8 cellular contexts compared by ENCODE assay signal in genomic region chr7:155457544-155458316, GRCh38. TPM values are rescaled to one million over a fixed set of nuclear protein-coding genes. Genes with fewer than 3 reads are reported as not detected.
A peak's percentile ranks its signal among the peaks of the same experiment; 100 is the strongest.
DNase-seq lines count a peak whose midpoint lies in the region; ATAC-seq and TF ChIP-seq lines count a peak whose summit lies in the region.

EN2 (plus strand) TSS chr7:155458129; CDS start chr7:155458378, 249 bp downstream.

- in situ Hi-C loops in mammary epithelial cell (cut with MboI; ENCODE audit: low sequenced_read_pairs in 2 of 2) = no loop called here

- no peaks in the 10 kb centered on the region for H3K79me2 ChIP-seq in mammary epithelial cell (ENCODE audit: insufficient read depth, low read length)

- H3K27me3 Mint-ChIP-seq in stimulated activated naive CD8-positive, alpha-beta T cell treated with anti-CD3 and anti-CD28 coated beads, Interleukin-15, Interleukin-2, amounts not matched to agents 100 ng/mL and 50 ng/mL, for 24 hours = peaks cover 74% of the 10 kb centered on the region
- H3K27me3 Mint-ChIP-seq in mesothelial cell of epicardium (ENCODE audit: low read depth) = peaks cover 89% of the 10 kb centered on the region

- H3K27ac Mint-ChIP-seq in stimulated activated naive CD8-positive, alpha-beta T cell treated with anti-CD3 and anti-CD28 coated beads, Interleukin-15, Interleukin-2, amounts not matched to agents 100 ng/mL and 50 ng/mL, for 24 hours = peak within 1 kb of the TSS; percentile 55
- no peak within 1 kb of the TSS for H3K27ac Mint-ChIP-seq in mesothelial cell of epicardium

- no peaks in the 10 kb centered on the region for H3K36me3 ChIP-seq in mammary epithelial cell (ENCODE audit: insufficient read depth, low read length)

- DNase-seq in stimulated activated naive CD8-positive, alpha-beta T cell treated with anti-CD3 and anti-CD28 coated beads, Interleukin-15, Interleukin-2, amounts not matched to agents 100 U/mL and 50 U/mL, for 24 hours = no peak
- no peak for DNase-seq in mammary epithelial cell
- DNase-seq in mesothelial cell of epicardium (ENCODE audit: low spot score in 2 of 2, unreplicated experiment in 2 of 2) = no peak
- DNase-seq in NCI-H446 treated with DMSO at 0.1 percent for 48 hours (lab: John Stamatoyannopoulos, UW) = no peak
- no peak for DNase-seq in NCI-H345 (lab: John Stamatoyannopoulos, UW)

- no peak within 1 kb of the TSS for H3K9ac ChIP-seq in mammary epithelial cell (ENCODE audit: insufficient read depth, low read length)

- peak within 1 kb of the TSS; percentile 65 for H3K4me2 ChIP-seq in mammary epithelial cell (ENCODE audit: insufficient read depth, low read depth, low read length)

- no peaks in the 10 kb centered on the region for H3K9me3 ChIP-seq in mammary epithelial cell (replicated peaks; ENCODE audit: insufficient read depth, low read length)

- H2AFZ ChIP-seq in mammary epithelial cell (ENCODE audit: low read depth, low read length) = no peak within 1 kb of the TSS

- WGBS in mammary epithelial cell (ENCODE audit: low coverage, missing lambda C conversion rate) = no CpG with 5 or more reads among the region's 126 CpGs

- intact Hi-C loops in mammary epithelial cell (cut with micrococcal nuclease) = no loop called here

- H3K36me3 Mint-ChIP-seq in stimulated activated naive CD8-positive, alpha-beta T cell treated with anti-CD3 and anti-CD28 coated beads, Interleukin-15, Interleukin-2, amounts not matched to agents 100 ng/mL and 50 ng/mL, for 24 hours (ENCODE audit: low read depth) = no peaks in the 10 kb centered on the region
- H3K36me3 Mint-ChIP-seq in mesothelial cell of epicardium = no peaks in the 10 kb centered on the region

- H3K27ac ChIP-seq in mammary epithelial cell (ENCODE audit: insufficient read depth, low read depth, low read length) = no peak within 1 kb of the TSS

- peaks cover 9% of the 10 kb centered on the region for H3K4me1 ChIP-seq in mammary epithelial cell (ENCODE audit: insufficient read depth, low read length)

- dilution Hi-C loops in mammary epithelial cell (cut with HindIII; ENCODE audit: low sequenced_read_pairs) = no loop called here

- peak within 1 kb of the TSS; percentile 17 to 39 (median 23) for H3K4me3 ChIP-seq in mammary epithelial cell (replicated peaks in 1 of 3; ENCODE audit: insufficient read depth in 1 of 3, low read depth in 2 of 3, low read length in 3 of 3)

- H3K4me3 Mint-ChIP-seq in stimulated activated naive CD8-positive, alpha-beta T cell treated with anti-CD3 and anti-CD28 coated beads, Interleukin-15, Interleukin-2, amounts not matched to agents 100 ng/mL and 50 ng/mL, for 24 hours = peak within 1 kb of the TSS; percentile 32
- H3K4me3 Mint-ChIP-seq in mesothelial cell of epicardium = peak within 1 kb of the TSS; percentile 60

- no TSS peak for BruUV-seq in mammary epithelial cell (replicated peaks; lab: Mats Ljungman, UMichigan)

- ATAC-seq in stimulated activated naive CD8-positive, alpha-beta T cell treated with anti-CD3 and anti-CD28 coated beads, Interleukin-15, Interleukin-2, amounts not matched to agents 100 U/mL and 50 U/mL, for 24 hours = no peak
- ATAC-seq in GM21717 (IDR thresholded peaks at IDR 0.05; ENCODE audit: unreplicated experiment) (no peak), GM21737 (IDR thresholded peaks at IDR 0.05; ENCODE audit: unreplicated experiment) (no peak)

- H3K9me3 Mint-ChIP-seq in stimulated activated naive CD8-positive, alpha-beta T cell treated with anti-CD3 and anti-CD28 coated beads, Interleukin-15, Interleukin-2, amounts not matched to agents 100 ng/mL and 50 ng/mL, for 24 hours = no peaks in the 10 kb centered on the region
- H3K9me3 Mint-ChIP-seq in mesothelial cell of epicardium = no peaks in the 10 kb centered on the region

- H3K27me3 ChIP-seq in mammary epithelial cell (ENCODE audit: insufficient read depth, low read length) = peaks cover 95% of the 10 kb centered on the region

- peaks cover 20% of the 10 kb centered on the region for H3K4me1 Mint-ChIP-seq in stimulated activated naive CD8-positive, alpha-beta T cell treated with anti-CD3 and anti-CD28 coated beads, Interleukin-15, Interleukin-2, amounts not matched to agents 100 ng/mL and 50 ng/mL, for 24 hours (ENCODE audit: low read depth)
- H3K4me1 Mint-ChIP-seq in mesothelial cell of epicardium = peaks cover 14% of the 10 kb centered on the region

- CTCF ChIA-PET in mammary epithelial cell (lab: Charles Lee; ENCODE audit: low non-redundant PET) = no interaction called here

- H4K20me1 ChIP-seq in mammary epithelial cell (ENCODE audit: insufficient read depth, low read length) = no peaks in the 10 kb centered on the region

- no peak for TF ChIP-seq CTCF in mammary epithelial cell (conservative IDR thresholded peaks at IDR 0.05 in 1 of 2, IDR thresholded peaks at IDR 0.05 in 1 of 2; ENCODE audit: extremely low read depth in 1 of 2, insufficient read depth in 1 of 2, low read depth in 1 of 2, low read length in 2 of 2)
- TF ChIP-seq CTCF in mesothelial cell of epicardium (IDR thresholded peaks at IDR 0.05; ENCODE audit: unreplicated experiment) = no peak

RNA-seq across cellular contexts. Expression of gene EN2, which starts in this region (rescaled TPM):
- total RNA-seq in mammary epithelial cell (under 1 TPM; 0.17 to 0.26 TPM), mesothelial cell of epicardium (not detected in 3 replicates)
- not detected for polyA plus RNA-seq in mammary epithelial cell
- polyA minus RNA-seq in mammary epithelial cell = not detected
